ENCODE assay signal across 1 cellular context in the genomic region with DNA sequence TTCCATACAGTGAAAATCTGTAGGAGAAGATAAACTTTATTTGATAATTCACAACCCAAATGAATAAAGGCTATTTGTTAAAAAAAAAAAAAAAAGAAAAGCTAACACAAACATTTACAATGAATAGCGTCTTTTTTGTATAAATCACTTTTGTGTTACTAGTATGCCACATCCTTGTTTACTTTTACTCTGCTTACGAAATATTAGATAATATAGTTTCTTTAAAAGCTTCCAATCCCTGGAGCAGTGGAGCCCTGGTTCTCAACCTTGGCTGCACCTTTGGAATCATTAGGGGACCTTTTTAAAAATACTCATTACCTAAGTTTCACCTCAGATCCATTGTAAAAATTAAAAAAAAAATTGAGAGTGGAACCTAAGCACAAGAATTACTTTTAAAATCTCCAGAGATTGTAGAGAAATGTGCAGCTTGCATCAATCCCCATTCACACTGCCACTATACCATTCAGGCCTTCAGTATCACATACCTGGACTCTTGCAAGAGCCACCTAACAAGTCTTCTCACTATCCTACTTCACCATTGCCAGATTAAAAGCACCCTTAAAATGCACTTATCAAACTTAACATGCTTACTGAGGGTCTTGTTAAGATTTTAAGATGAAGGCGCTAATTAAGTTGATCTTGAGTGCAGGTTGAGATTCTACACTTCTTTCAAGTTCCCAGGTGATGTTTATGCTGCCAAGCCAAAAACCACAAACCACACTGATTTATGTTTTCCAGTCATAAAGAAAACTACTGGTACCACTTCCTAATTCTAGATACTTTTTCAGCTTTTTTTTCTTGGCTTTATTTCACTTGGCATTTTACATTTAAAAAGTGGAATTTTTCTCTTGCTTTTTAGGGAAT.
TF ChIP-seq lines count a peak whose summit lies in the region.

No MANE protein-coding gene starts in this region.

TF ChIP-seq in GM12878, 131 proteins besides CTCF, POLR2A, EP300 and RAD21 (continued from another document and continues in another):
- no peak for TF ChIP-seq YBX1 (IDR thresholded peaks at IDR 0.05)
- TF ChIP-seq CHD1 (IDR thresholded peaks at IDR 0.05; ENCODE audit: low read depth, low read length) = no peak
- peak; percentile 25 for TF ChIP-seq MEF2B (IDR thresholded peaks at IDR 0.05; ENCODE audit: partially characterized antibody, poor library complexity, severe bottlenecking)
- TF ChIP-seq CREM (IDR thresholded peaks at IDR 0.05; ENCODE audit: low read depth) = peak; percentile 64
- TF ChIP-seq CHD4 (IDR thresholded peaks at IDR 0.05) = no peak
- 0 out of 2 replicates have a peak, but pooled peaks have one; percentile 40 for TF ChIP-seq TCF12 (IDR thresholded peaks at IDR 0.05; ENCODE audit: low read depth, low read length)
- TF ChIP-seq TCF7 (IDR thresholded peaks at IDR 0.05; ENCODE audit: borderline replicate concordance) = peak; percentile 54; the same call in 1 of the 2 replicates
- TF ChIP-seq MEF2A (IDR thresholded peaks at IDR 0.05; ENCODE audit: insufficient read depth, low read depth, low read length) = 0 out of 2 replicates have a peak, but pooled peaks have one; percentile 28
- TF ChIP-seq TARDBP (IDR thresholded peaks at IDR 0.05; ENCODE audit: borderline replicate concordance) = no peak
- peak; percentile 79 for TF ChIP-seq ZNF217 (IDR thresholded peaks at IDR 0.05)
- TF ChIP-seq ZNF207 (IDR thresholded peaks at IDR 0.05; ENCODE audit: borderline replicate concordance) = no peak
- no peak for TF ChIP-seq ASH2L (IDR thresholded peaks at IDR 0.05; ENCODE audit: borderline replicate concordance, low read depth)
- 0 out of 2 replicates have a peak, but pooled peaks have one; percentile 46 for TF ChIP-seq PML (IDR thresholded peaks at IDR 0.05; ENCODE audit: low read length)
- TF ChIP-seq MYB (IDR thresholded peaks at IDR 0.05; ENCODE audit: borderline replicate concordance, low read depth, low read length) = no peak
- TF ChIP-seq IKZF1 (conservative IDR thresholded peaks at IDR 0.05) = peak; percentile 73
- TF ChIP-seq, protein P1, sequence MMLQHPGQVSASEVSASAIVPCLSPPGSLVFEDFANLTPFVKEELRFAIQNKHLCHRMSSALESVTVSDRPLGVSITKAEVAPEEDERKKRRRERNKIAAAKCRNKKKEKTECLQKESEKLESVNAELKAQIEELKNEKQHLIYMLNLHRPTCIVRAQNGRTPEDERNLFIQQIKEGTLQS (IDR thresholded peaks at IDR 0.05; ENCODE audit: borderline replicate concordance, extremely low read depth, low read depth, low read length) = no peak
- TF ChIP-seq POLR2AphosphoS5 (IDR thresholded peaks at IDR 0.05; ENCODE audit: low read length) = no peak
- TF ChIP-seq RELA (IDR thresholded peaks at IDR 0.05; ENCODE audit: borderline replicate concordance, partially characterized antibody) = no peak
- no peak for TF ChIP-seq POLR2AphosphoS2 (IDR thresholded peaks at IDR 0.05; ENCODE audit: low read depth, low read length)
- TF ChIP-seq GATAD2B (conservative IDR thresholded peaks at IDR 0.05; ENCODE audit: low read depth) = 0 out of 2 replicates have a peak, but pooled peaks have one; percentile 35
- no peak for TF ChIP-seq RB1 (IDR thresholded peaks at IDR 0.05; ENCODE audit: borderline replicate concordance)
- no peak for TF ChIP-seq MXI1 (IDR thresholded peaks at IDR 0.05; ENCODE audit: low read depth, low read length)
- TF ChIP-seq, protein P2, sequence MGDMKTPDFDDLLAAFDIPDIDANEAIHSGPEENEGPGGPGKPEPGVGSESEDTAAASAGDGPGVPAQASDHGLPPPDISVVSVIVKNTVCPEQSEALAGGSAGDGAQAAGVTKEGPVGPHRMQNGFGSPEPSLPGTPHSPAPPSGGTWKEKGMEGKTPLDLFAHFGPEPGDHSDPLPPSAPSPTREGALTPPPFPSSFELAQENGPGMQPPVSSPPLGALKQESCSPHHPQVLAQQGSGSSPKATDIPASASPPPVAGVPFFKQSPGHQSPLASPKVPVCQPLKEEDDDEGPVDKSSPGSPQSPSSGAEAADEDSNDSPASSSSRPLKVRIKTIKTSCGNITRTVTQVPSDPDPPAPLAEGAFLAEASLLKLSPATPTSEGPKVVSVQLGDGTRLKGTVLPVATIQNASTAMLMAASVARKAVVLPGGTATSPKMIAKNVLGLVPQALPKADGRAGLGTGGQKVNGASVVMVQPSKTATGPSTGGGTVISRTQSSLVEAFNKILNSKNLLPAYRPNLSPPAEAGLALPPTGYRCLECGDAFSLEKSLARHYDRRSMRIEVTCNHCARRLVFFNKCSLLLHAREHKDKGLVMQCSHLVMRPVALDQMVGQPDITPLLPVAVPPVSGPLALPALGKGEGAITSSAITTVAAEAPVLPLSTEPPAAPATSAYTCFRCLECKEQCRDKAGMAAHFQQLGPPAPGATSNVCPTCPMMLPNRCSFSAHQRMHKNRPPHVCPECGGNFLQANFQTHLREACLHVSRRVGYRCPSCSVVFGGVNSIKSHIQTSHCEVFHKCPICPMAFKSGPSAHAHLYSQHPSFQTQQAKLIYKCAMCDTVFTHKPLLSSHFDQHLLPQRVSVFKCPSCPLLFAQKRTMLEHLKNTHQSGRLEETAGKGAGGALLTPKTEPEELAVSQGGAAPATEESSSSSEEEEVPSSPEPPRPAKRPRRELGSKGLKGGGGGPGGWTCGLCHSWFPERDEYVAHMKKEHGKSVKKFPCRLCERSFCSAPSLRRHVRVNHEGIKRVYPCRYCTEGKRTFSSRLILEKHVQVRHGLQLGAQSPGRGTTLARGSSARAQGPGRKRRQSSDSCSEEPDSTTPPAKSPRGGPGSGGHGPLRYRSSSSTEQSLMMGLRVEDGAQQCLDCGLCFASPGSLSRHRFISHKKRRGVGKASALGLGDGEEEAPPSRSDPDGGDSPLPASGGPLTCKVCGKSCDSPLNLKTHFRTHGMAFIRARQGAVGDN (IDR thresholded peaks at IDR 0.05) = no peak
- TF ChIP-seq FOXK2 (IDR thresholded peaks at IDR 0.05) = no peak
- TF ChIP-seq, protein P3, sequence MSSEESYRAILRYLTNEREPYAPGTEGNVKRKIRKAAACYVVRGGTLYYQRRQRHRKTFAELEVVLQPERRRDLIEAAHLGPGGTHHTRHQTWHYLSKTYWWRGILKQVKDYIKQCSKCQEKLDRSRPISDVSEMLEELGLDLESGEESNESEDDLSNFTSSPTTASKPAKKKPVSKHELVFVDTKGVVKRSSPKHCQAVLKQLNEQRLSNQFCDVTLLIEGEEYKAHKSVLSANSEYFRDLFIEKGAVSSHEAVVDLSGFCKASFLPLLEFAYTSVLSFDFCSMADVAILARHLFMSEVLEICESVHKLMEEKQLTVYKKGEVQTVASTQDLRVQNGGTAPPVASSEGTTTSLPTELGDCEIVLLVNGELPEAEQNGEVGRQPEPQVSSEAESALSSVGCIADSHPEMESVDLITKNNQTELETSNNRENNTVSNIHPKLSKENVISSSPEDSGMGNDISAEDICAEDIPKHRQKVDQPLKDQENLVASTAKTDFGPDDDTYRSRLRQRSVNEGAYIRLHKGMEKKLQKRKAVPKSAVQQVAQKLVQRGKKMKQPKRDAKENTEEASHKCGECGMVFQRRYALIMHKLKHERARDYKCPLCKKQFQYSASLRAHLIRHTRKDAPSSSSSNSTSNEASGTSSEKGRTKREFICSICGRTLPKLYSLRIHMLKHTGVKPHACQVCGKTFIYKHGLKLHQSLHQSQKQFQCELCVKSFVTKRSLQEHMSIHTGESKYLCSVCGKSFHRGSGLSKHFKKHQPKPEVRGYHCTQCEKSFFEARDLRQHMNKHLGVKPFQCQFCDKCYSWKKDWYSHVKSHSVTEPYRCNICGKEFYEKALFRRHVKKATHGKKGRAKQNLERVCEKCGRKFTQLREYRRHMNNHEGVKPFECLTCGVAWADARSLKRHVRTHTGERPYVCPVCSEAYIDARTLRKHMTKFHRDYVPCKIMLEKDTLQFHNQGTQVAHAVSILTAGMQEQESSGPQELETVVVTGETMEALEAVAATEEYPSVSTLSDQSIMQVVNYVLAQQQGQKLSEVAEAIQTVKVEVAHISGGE (CRISPR knock-in tag; IDR thresholded peaks at IDR 0.05) = no peak
- no peak for TF ChIP-seq CREB1 (IDR thresholded peaks at IDR 0.05; ENCODE audit: low read depth)
- TF ChIP-seq BACH1 (IDR thresholded peaks at IDR 0.05; ENCODE audit: borderline replicate concordance) = peak; percentile 73; the same call in 1 of the 2 replicates
- TF ChIP-seq RAD51 (IDR thresholded peaks at IDR 0.05) = peak; percentile 39; the same call in 1 of the 2 replicates
- peak; percentile 47; the same call in 1 of the 2 replicates for TF ChIP-seq PAX5 (IDR thresholded peaks at IDR 0.05; ENCODE audit: borderline replicate concordance, low read depth, low read length)
- TF ChIP-seq, protein P4, sequence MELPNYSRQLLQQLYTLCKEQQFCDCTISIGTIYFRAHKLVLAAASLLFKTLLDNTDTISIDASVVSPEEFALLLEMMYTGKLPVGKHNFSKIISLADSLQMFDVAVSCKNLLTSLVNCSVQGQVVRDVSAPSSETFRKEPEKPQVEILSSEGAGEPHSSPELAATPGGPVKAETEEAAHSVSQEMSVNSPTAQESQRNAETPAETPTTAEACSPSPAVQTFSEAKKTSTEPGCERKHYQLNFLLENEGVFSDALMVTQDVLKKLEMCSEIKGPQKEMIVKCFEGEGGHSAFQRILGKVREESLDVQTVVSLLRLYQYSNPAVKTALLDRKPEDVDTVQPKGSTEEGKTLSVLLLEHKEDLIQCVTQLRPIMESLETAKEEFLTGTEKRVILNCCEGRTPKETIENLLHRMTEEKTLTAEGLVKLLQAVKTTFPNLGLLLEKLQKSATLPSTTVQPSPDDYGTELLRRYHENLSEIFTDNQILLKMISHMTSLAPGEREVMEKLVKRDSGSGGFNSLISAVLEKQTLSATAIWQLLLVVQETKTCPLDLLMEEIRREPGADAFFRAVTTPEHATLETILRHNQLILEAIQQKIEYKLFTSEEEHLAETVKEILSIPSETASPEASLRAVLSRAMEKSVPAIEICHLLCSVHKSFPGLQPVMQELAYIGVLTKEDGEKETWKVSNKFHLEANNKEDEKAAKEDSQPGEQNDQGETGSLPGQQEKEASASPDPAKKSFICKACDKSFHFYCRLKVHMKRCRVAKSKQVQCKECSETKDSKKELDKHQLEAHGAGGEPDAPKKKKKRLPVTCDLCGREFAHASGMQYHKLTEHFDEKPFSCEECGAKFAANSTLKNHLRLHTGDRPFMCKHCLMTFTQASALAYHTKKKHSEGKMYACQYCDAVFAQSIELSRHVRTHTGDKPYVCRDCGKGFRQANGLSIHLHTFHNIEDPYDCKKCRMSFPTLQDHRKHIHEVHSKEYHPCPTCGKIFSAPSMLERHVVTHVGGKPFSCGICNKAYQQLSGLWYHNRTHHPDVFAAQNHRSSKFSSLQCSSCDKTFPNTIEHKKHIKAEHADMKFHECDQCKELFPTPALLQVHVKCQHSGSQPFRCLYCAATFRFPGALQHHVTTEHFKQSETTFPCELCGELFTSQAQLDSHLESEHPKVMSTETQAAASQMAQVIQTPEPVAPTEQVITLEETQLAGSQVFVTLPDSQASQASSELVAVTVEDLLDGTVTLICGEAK (IDR thresholded peaks at IDR 0.05; ENCODE audit: borderline replicate concordance) = no peak
- 0 out of 2 replicates have a peak, but pooled peaks have one; percentile 34 for TF ChIP-seq EED (IDR thresholded peaks at IDR 0.05; ENCODE audit: low read depth)
- TF ChIP-seq, protein P5, sequence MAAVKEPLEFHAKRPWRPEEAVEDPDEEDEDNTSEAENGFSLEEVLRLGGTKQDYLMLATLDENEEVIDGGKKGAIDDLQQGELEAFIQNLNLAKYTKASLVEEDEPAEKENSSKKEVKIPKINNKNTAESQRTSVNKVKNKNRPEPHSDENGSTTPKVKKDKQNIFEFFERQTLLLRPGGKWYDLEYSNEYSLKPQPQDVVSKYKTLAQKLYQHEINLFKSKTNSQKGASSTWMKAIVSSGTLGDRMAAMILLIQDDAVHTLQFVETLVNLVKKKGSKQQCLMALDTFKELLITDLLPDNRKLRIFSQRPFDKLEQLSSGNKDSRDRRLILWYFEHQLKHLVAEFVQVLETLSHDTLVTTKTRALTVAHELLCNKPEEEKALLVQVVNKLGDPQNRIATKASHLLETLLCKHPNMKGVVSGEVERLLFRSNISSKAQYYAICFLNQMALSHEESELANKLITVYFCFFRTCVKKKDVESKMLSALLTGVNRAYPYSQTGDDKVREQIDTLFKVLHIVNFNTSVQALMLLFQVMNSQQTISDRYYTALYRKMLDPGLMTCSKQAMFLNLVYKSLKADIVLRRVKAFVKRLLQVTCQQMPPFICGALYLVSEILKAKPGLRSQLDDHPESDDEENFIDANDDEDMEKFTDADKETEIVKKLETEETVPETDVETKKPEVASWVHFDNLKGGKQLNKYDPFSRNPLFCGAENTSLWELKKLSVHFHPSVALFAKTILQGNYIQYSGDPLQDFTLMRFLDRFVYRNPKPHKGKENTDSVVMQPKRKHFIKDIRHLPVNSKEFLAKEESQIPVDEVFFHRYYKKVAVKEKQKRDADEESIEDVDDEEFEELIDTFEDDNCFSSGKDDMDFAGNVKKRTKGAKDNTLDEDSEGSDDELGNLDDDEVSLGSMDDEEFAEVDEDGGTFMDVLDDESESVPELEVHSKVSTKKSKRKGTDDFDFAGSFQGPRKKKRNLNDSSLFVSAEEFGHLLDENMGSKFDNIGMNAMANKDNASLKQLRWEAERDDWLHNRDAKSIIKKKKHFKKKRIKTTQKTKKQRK (IDR thresholded peaks at IDR 0.05; ENCODE audit: low read depth, low read length) = no peak
- TF ChIP-seq NFXL1 (IDR thresholded peaks at IDR 0.05; ENCODE audit: borderline replicate concordance) = no peak
- no peak for TF ChIP-seq ZNF24 (IDR thresholded peaks at IDR 0.05)
- TF ChIP-seq, protein P6, sequence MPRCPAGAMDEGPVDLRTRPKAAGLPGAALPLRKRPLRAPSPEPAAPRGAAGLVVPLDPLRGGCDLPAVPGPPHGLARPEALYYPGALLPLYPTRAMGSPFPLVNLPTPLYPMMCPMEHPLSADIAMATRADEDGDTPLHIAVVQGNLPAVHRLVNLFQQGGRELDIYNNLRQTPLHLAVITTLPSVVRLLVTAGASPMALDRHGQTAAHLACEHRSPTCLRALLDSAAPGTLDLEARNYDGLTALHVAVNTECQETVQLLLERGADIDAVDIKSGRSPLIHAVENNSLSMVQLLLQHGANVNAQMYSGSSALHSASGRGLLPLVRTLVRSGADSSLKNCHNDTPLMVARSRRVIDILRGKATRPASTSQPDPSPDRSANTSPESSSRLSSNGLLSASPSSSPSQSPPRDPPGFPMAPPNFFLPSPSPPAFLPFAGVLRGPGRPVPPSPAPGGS (IDR thresholded peaks at IDR 0.05; ENCODE audit: borderline replicate concordance, insufficient read depth, low read depth, low read length, poor library complexity, severe bottlenecking) = no peak
- TF ChIP-seq RBBP5 (conservative IDR thresholded peaks at IDR 0.05) = no peak
- TF ChIP-seq SMAD1 (IDR thresholded peaks at IDR 0.05; ENCODE audit: low read depth, partially characterized antibody) = no peak
- TF ChIP-seq RUNX3 (IDR thresholded peaks at IDR 0.05; ENCODE audit: low read length) = peak; percentile 99
- no peak for TF ChIP-seq GABPA (IDR thresholded peaks at IDR 0.05; ENCODE audit: low read depth)
- peak in 1 of 2 experiments; percentile 50; a peak in 1 of 4 replicates for TF ChIP-seq ETV6 (conservative IDR thresholded peaks at IDR 0.05 in 1 of 2, IDR thresholded peaks at IDR 0.05 in 1 of 2; ENCODE audit: borderline replicate concordance in 1 of 2, low read depth in 1 of 2)
- TF ChIP-seq MTA2 (IDR thresholded peaks at IDR 0.05; ENCODE audit: low read depth) = peak; percentile 92
- peak; percentile 90 for TF ChIP-seq NFIC (IDR thresholded peaks at IDR 0.05; ENCODE audit: low read depth, low read length)
- TF ChIP-seq, protein P7, sequence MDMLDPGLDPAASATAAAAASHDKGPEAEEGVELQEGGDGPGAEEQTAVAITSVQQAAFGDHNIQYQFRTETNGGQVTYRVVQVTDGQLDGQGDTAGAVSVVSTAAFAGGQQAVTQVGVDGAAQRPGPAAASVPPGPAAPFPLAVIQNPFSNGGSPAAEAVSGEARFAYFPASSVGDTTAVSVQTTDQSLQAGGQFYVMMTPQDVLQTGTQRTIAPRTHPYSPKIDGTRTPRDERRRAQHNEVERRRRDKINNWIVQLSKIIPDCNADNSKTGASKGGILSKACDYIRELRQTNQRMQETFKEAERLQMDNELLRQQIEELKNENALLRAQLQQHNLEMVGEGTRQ (IDR thresholded peaks at IDR 0.05; ENCODE audit: borderline replicate concordance, low read depth, low read length) = no peak
